ENCODE assay signal across 8 cellular contexts in genomic region chr2:101038455-101039255, GRCh38. TPM values are rescaled to one million over a fixed set of nuclear protein-coding genes. Genes with fewer than 3 reads are reported as not detected.
DNase-seq lines count a peak whose midpoint lies in the region; ATAC-seq and TF ChIP-seq lines count a peak whose summit lies in the region.

No MANE protein-coding gene starts in this region.

- no peak for TF ChIP-seq POLR2A in adrenal gland (IDR thresholded peaks at IDR 0.05)

- no peaks in the 10 kb centered on the region for H3K79me2 ChIP-seq in Karpas-422 (ENCODE audit: low read length)

- intact Hi-C loops in adrenal gland (cut with DNase I) = loop anchor here in 1 of 2 donors (5.0 kb wide), 1 partner anchor 114 kb away; the partner anchor contains the start of gene TBC1D8

- H3K27me3 ChIP-seq in Karpas-422 (ENCODE audit: low read length) (no peaks in the 10 kb centered on the region), adrenal gland (no peaks in the 10 kb centered on the region), mesenchymal stem cell (ENCODE audit: control insufficient read depth in 1 of 2, insufficient read depth in 1 of 2, low read length in 2 of 2) (no peaks in the 10 kb centered on the region)

- WGBS in adrenal gland, 4 donors = 93 to 97% (median 94%) methylated on average over 15 to 21 of the region's 21 CpGs
- WGBS in mesenchymal stem cell = 92% methylated on average over 21 of the region's 21 CpGs

- no peak overlapping the region for H2BK5ac ChIP-seq in mesenchymal stem cell (ENCODE audit: low read depth, low read length, poor library complexity, severe bottlenecking)

- no peak overlapping the region for H3K9ac ChIP-seq in Karpas-422 (ENCODE audit: low read length)
- no peak overlapping the region for H3K9ac ChIP-seq in mesenchymal stem cell (ENCODE audit: low read length)

- no peak for ATAC-seq in GM21825 (IDR thresholded peaks at IDR 0.05; ENCODE audit: unreplicated experiment)
- ATAC-seq in HG02642 (IDR thresholded peaks at IDR 0.05; ENCODE audit: poor library complexity, unreplicated experiment) = no peak
- ATAC-seq in HG02759 (IDR thresholded peaks at IDR 0.05; ENCODE audit: unreplicated experiment) = no peak

- H2AFZ ChIP-seq in Karpas-422 (ENCODE audit: low read length) (no peak overlapping the region), mesenchymal stem cell (ENCODE audit: low read depth, low read length) (no peak overlapping the region)

- no peak overlapping the region for H3K4ac ChIP-seq in mesenchymal stem cell (ENCODE audit: low read depth in 1 of 2, low read length in 2 of 2)

- peak overlapping the region in 1 of 2 experiments; percentile 49 for H2BK12ac ChIP-seq in mesenchymal stem cell (ENCODE audit: low read length in 2 of 2)

- H3K23ac ChIP-seq in mesenchymal stem cell (ENCODE audit: low read length in 2 of 2) = no peak overlapping the region

- H3K4me1 ChIP-seq in Karpas-422 (ENCODE audit: low read length) (peaks cover 6% of the 10 kb centered on the region), adrenal gland (replicated peaks in 1 of 2) (no peaks in the 10 kb centered on the region), mesenchymal stem cell (ENCODE audit: control insufficient read depth, insufficient read depth, low read depth, low read length) (no peaks in the 10 kb centered on the region)

- H3K27ac ChIP-seq in Karpas-422 (ENCODE audit: low read length) (no peak overlapping the region), adrenal gland (no peak overlapping the region), mesenchymal stem cell (ENCODE audit: low read length, poor library complexity, severe bottlenecking) (no peak overlapping the region)

- H4K20me1 ChIP-seq in Karpas-422 (ENCODE audit: insufficient read depth, low read depth, low read length) = no peaks in the 10 kb centered on the region

- H4K91ac ChIP-seq in mesenchymal stem cell (ENCODE audit: low read length) = peak overlapping the region; percentile 52

- H3K79me1 ChIP-seq in mesenchymal stem cell (replicated peaks; ENCODE audit: low read length, poor library complexity, severe bottlenecking) = no peaks in the 10 kb centered on the region

- no peak overlapping the region for H2AK5ac ChIP-seq in mesenchymal stem cell (ENCODE audit: low read length, severe bottlenecking)

- no peak overlapping the region for H3K4me2 ChIP-seq in Karpas-422 (ENCODE audit: low read depth, low read length, poor library complexity, severe bottlenecking)
- H3K4me2 ChIP-seq in mesenchymal stem cell (ENCODE audit: low read length, poor library complexity, severe bottlenecking) = no peak overlapping the region

- H2BK15ac ChIP-seq in mesenchymal stem cell (ENCODE audit: low read depth, poor library complexity, severe bottlenecking) = no peak overlapping the region

- TF ChIP-seq CTCF in adrenal gland (IDR thresholded peaks at IDR 0.05) = peak in 5 of 6 experiments; percentile 9 to 47 (median 37)

- H3K36me3 ChIP-seq in Karpas-422 (ENCODE audit: insufficient read depth, low read length) = no peaks in the 10 kb centered on the region
- peaks cover 0 to 23% of the 10 kb centered on the region in 2 donors for H3K36me3 ChIP-seq in adrenal gland (replicated peaks in 1 of 2)
- peaks cover 15 to 60% of the 10 kb centered on the region in 2 experiments for H3K36me3 ChIP-seq in mesenchymal stem cell (ENCODE audit: control insufficient read depth in 1 of 2, insufficient read depth in 2 of 2, low read depth in 1 of 2, low read length in 2 of 2)

- no peaks in the 10 kb centered on the region for H3K9me3 ChIP-seq in Karpas-422 (ENCODE audit: low read length)
- H3K9me3 ChIP-seq in adrenal gland (replicated peaks in 1 of 3) = no peaks in the 10 kb centered on the region
- no peaks in the 10 kb centered on the region for H3K9me3 ChIP-seq in mesenchymal stem cell (ENCODE audit: control insufficient read depth, low read length)

- no peak overlapping the region for H3K14ac ChIP-seq in mesenchymal stem cell (ENCODE audit: low read length in 2 of 2)

- H3K9me2 ChIP-seq in Karpas-422 (replicated peaks; ENCODE audit: insufficient read depth, low read length) = no peaks in the 10 kb centered on the region

- H3K4me3 ChIP-seq in Karpas-422 (ENCODE audit: low read length) (no peak overlapping the region), adrenal gland (no peak overlapping the region), mesenchymal stem cell (ENCODE audit: insufficient read depth in 1 of 2, low read depth in 1 of 2, low read length in 2 of 2) (no peak overlapping the region)

- peak; percentile 30 for DNase-seq in EH (ENCODE audit: low read depth)
- peak; percentile 73 for DNase-seq in Karpas-422
- DNase-seq in adrenal gland = no peak
- DNase-seq in mesenchymal stem cell = peak; percentile 26
- no peak for DNase-seq in DMS79 (lab: John Stamatoyannopoulos, UW)

- no peak overlapping the region for H3K18ac ChIP-seq in mesenchymal stem cell (ENCODE audit: low read depth in 1 of 2, low read length in 2 of 2)

- H4K8ac ChIP-seq in mesenchymal stem cell (ENCODE audit: low read length) = no peak overlapping the region

- no peak overlapping the region for H2BK120ac ChIP-seq in mesenchymal stem cell (ENCODE audit: low read depth, low read length)

RNA-seq across cellular contexts. Expression of gene RPL31, which starts 36.6 kb away (rescaled TPM):
- total RNA-seq in Karpas-422 (2014; rRNA removed; shearing (Covaris generic); ENCODE audit: low replicate concordance) = 1,552 and 1,797 TPM in 2 replicates
- total RNA-seq in adrenal gland = 1,000 to 10,000 TPM in 3 of 8 donors, 100 to 1,000 TPM in 5; 413 to 1,210 (median 932) TPM
- 1,000 to 10,000 TPM; 1,104 to 4,491 (median 3,323) TPM for polyA plus RNA-seq in adrenal gland
- 1,594 TPM for polyA plus RNA-seq in mesenchymal stem cell (2013, experiment 1 of 2)
- polyA plus RNA-seq in mesenchymal stem cell (2013, experiment 2 of 2) = 1,456 TPM

Comparison
In these comparisons a context has a peak if more than half of its experiments do, and no peak if none do; other contexts are left out.
1. DNase-seq: peak in EH (single experiment), Karpas-422 (single experiment) and mesenchymal stem cell (single experiment); none in adrenal gland (0 of 7) and DMS79 (single experiment).